Comparison of ENCODE assay signal across 1 cellular context in the genomic region with DNA sequence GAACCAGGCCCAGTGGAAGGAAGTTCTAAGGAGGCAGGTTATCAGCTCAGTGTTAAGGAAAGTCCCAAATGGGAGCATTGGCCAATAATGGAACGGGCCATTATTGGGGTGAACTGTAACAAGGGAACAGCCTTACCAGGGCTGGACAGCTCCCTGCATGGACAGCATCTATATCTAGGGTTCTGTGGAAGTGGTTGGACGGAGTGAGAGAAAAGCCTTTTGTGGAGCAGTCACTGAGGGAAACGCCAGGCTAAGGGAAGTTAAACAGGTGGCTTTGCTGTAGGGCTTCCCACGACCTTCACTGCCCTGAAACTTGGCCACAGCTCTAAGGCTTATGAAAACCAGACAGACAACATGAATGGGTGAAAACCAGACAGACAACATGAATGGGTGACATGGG.
TF ChIP-seq lines count a peak whose summit lies in the region.

No MANE protein-coding gene starts in this region.

TF ChIP-seq in endothelial cell of umbilical vein, 7 proteins besides CTCF, POLR2A, EP300 and RAD21:
- TF ChIP-seq POLR2AphosphoS5 (IDR thresholded peaks at IDR 0.05; ENCODE audit: insufficient read depth, low read depth, low read length) (no peak), GATA2 (IDR thresholded peaks at IDR 0.05; ENCODE audit: insufficient read depth, insufficient read length, low read depth, low read length) (no peak), JUN (IDR thresholded peaks at IDR 0.05; ENCODE audit: borderline replicate concordance, insufficient read depth, insufficient read length, low read depth) (no peak)
- TF ChIP-seq, protein P1, sequence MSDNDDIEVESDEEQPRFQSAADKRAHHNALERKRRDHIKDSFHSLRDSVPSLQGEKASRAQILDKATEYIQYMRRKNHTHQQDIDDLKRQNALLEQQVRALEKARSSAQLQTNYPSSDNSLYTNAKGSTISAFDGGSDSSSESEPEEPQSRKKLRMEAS (IDR thresholded peaks at IDR 0.05; ENCODE audit: insufficient read depth, insufficient read length), result no peak
